23 cellular contexts compared by ENCODE assay signal in the genomic region with DNA sequence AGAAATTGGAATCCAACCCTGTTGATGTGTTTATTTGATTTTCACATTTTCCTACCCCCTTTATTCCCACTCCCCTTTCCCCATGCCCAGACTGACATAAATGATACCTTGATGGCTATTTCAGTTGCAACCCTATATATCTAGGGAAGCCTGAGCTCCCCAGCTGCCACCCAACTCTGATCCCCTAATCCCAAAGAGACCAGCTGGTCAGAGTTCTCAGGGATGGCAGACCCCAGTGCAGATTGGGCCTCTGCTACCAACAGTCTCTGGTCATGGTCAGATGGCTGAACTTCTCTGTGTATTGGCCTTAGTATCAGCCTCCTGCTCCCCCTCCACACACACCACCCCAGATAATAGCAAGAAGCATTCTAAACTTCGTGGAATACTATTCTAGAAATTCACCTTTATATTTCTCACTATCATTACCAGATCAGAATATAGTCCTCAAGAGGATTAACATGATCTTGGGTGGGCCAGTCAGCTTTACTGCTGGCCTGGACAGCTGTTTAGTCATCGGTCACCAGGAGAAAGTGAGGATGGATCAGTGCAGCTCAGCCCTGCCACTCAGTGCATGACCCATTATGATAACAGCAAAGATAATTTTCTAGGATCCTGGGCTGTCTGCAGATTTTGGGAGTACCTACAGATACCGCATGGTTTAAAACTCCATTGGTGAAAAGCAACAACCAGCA.
"Had no signal": no experiment of that assay in that cellular context is flagged by ENCODE, and none has a peak within 500 bp of the region (broad histone marks: within the 10 kb centered on the region; RNA-seq: fewer than 3 reads in every experiment).

No MANE protein-coding gene starts in this region.

- H3K36me3 ChIP-seq: brain microvascular endothelial cell, Peyer's patch had no signal

- H3K4me3 ChIP-seq: Peyer's patch had no signal

- H3K4me1 ChIP-seq: Peyer's patch had no signal

- H3K9me3 ChIP-seq: Peyer's patch had no signal

- H3K27me3 ChIP-seq: Peyer's patch had no signal

- ATAC-seq: activated CD4-positive, alpha-beta T cell treated with anti-CD3 and anti-CD28 coated beads for 36 hours; activated T-helper 17 cell treated with anti-CD3 and anti-CD28 coated beads, Interleukin-2, amount 50 U/mL, for 72 hours; T-cell had no signal

- H3K27ac ChIP-seq: brain microvascular endothelial cell, Peyer's patch, RWPE1, VCaP had no signal

- DNase-seq: activated CD4-positive, alpha-beta memory T cell treated with anti-CD3 and anti-CD28 coated beads, Interleukin-2, amount 10 ng/mL, durations not matched to agents 7 days and 5 days; activated CD4-positive, alpha-beta T cell treated with anti-CD3 and anti-CD28 coated beads for 36 hours; activated CD4-positive, alpha-beta T cell treated with anti-CD3 and anti-CD28 coated beads, Interleukin-2, amount 50 U/mL, for 1 hour; activated gamma-delta T cell; activated naive CD4-positive, alpha-beta T cell treated with anti-CD3 and anti-CD28 coated beads for 36 hours; activated T-cell treated with anti-CD3 and anti-CD28 coated beads for 4 hours; activated T-cell treated with anti-CD3 and anti-CD28 coated beads, Interleukin-2, amount 50 U/mL, for 48 hours; amygdala; brain microvascular endothelial cell; cerebellar nuclear complex; Karpas-422; NCI-H1105 treated with DMSO at 0.1 percent for 48 hours; NCI-H1436 treated with DMSO at 0.1 percent for 48 hours; NCI-H187; NCI-H510A treated with DMSO at 0.1 percent for 48 hours; NCI-H748 treated with DMSO at 0.1 percent for 48 hours; Right ventricle myocardium superior; T-cell; T-helper 2 cell had no signal
